29 cellular contexts compared by ENCODE assay signal in genomic region chr2:239943991-239944441, GRCh38.
DNase-seq lines count a peak whose midpoint lies in the region; ATAC-seq and TF ChIP-seq lines count a peak whose summit lies in the region.
"Had no signal": no experiment of that assay in that cellular context is flagged by ENCODE, and none has a peak within 500 bp of the region (broad histone marks: within the 10 kb centered on the region; RNA-seq: fewer than 3 reads in every experiment).

No MANE protein-coding gene starts in this region.

- H3K4me1 ChIP-seq in aorta (ENCODE audit: control insufficient read depth in 1 of 2, insufficient read depth in 2 of 2, low read length in 2 of 2), result no peaks in the 10 kb centered on the region
- H3K4me1 ChIP-seq: colonic mucosa, psoas muscle had no signal

- no peak overlapping the region for H3K27ac Mint-ChIP-seq in activated naive CD8-positive, alpha-beta T cell treated with anti-CD3 and anti-CD28 coated beads, Interleukin-2, amount 10 ng/mL, durations not matched to agents 7 days and 5 days
- no peak overlapping the region for H3K27ac Mint-ChIP-seq in activated naive CD8-positive, alpha-beta T cell treated with anti-CD3 and anti-CD28 coated beads, Interleukin-2, amount 50 U/mL, for 24 hours
- H3K27ac Mint-ChIP-seq in glutamatergic neuron (ENCODE audit: unreplicated experiment), result no peak overlapping the region
- no peak overlapping the region for H3K27ac Mint-ChIP-seq in activated T-helper 1 cell treated with anti-CD3 and anti-CD28 coated beads, Interleukin-12 subunit alpha, Interleukin-12 subunit beta, Interleukin-2, Interleukin-4 antibody, amounts not matched to agents 30 ng/mL and 10 ng/mL and 1 ng/mL, durations not matched to agents 14 hours and 24 hours and 36 hours
- no peak overlapping the region for H3K27ac Mint-ChIP-seq in natural killer cell
- H3K27ac Mint-ChIP-seq: activated naive CD4-positive, alpha-beta T cell treated with anti-CD3 and anti-CD28 coated beads, Interleukin-2, amount 50 U/mL, for 24 hours; activated T-cell treated with anti-CD3 and anti-CD28 coated beads, Interleukin-2, amount 50 U/mL, for 72 hours; mesothelial cell of epicardium; stimulated activated naive B cell treated with anti-CD40 and anti-IgM and Interleukin-4, amounts not matched to agents 10 μg/mL and 1 μg/mL and 100 μg/mL, for 72 hours; type B pancreatic cell had no signal

- no peaks in the 10 kb centered on the region for H3K27me3 Mint-ChIP-seq in activated naive CD8-positive, alpha-beta T cell treated with anti-CD3 and anti-CD28 coated beads, Interleukin-2, amount 10 ng/mL, durations not matched to agents 7 days and 5 days
- H3K27me3 Mint-ChIP-seq in activated naive CD8-positive, alpha-beta T cell treated with anti-CD3 and anti-CD28 coated beads, Interleukin-2, amount 50 U/mL, for 24 hours, result no peaks in the 10 kb centered on the region
- H3K27me3 Mint-ChIP-seq in glutamatergic neuron (ENCODE audit: unreplicated experiment), result peaks cover 7% of the 10 kb centered on the region
- no peaks in the 10 kb centered on the region for H3K27me3 Mint-ChIP-seq in activated T-helper 1 cell treated with anti-CD3 and anti-CD28 coated beads, Interleukin-12 subunit alpha, Interleukin-12 subunit beta, Interleukin-2, Interleukin-4 antibody, amounts not matched to agents 30 ng/mL and 10 ng/mL and 1 ng/mL, durations not matched to agents 14 hours and 24 hours and 36 hours (ENCODE audit: insufficient read depth)
- H3K27me3 Mint-ChIP-seq in natural killer cell (ENCODE audit: low read depth in 2 of 2), result no peaks in the 10 kb centered on the region
- H3K27me3 Mint-ChIP-seq: activated naive CD4-positive, alpha-beta T cell treated with anti-CD3 and anti-CD28 coated beads, Interleukin-2, amount 50 U/mL, for 24 hours; CD4-positive, alpha-beta memory T cell; stimulated activated naive B cell treated with anti-CD40 and anti-IgM and Interleukin-4, amounts not matched to agents 10 μg/mL and 1 μg/mL and 100 μg/mL, for 72 hours; type B pancreatic cell had no signal

- peaks cover 5% of the 10 kb centered on the region for H3K4me1 Mint-ChIP-seq in activated naive CD8-positive, alpha-beta T cell treated with anti-CD3 and anti-CD28 coated beads, Interleukin-2, amount 10 ng/mL, durations not matched to agents 7 days and 5 days
- peaks cover 9% of the 10 kb centered on the region for H3K4me1 Mint-ChIP-seq in activated naive CD8-positive, alpha-beta T cell treated with anti-CD3 and anti-CD28 coated beads, Interleukin-2, amount 50 U/mL, for 24 hours
- peaks cover 14% of the 10 kb centered on the region for H3K4me1 Mint-ChIP-seq in glutamatergic neuron (ENCODE audit: low read depth, unreplicated experiment)
- peaks cover 6% of the 10 kb centered on the region for H3K4me1 Mint-ChIP-seq in activated T-helper 1 cell treated with anti-CD3 and anti-CD28 coated beads, Interleukin-12 subunit alpha, Interleukin-12 subunit beta, Interleukin-2, Interleukin-4 antibody, amounts not matched to agents 30 ng/mL and 10 ng/mL and 1 ng/mL, durations not matched to agents 14 hours and 24 hours and 36 hours (ENCODE audit: low read depth)
- peaks cover 8 to 9% of the 10 kb centered on the region in 2 donors for H3K4me1 Mint-ChIP-seq in natural killer cell

- no peaks in the 10 kb centered on the region for H3K27me3 ChIP-seq in aorta (ENCODE audit: control insufficient read depth in 1 of 2, insufficient read depth in 2 of 2, low read length in 1 of 2)
- H3K27me3 ChIP-seq: colonic mucosa, gastroesophageal sphincter, neutrophil had no signal

- H3K9me3 ChIP-seq in aorta (ENCODE audit: control insufficient read depth, low read length), result no peaks in the 10 kb centered on the region
- H3K9me3 ChIP-seq: colonic mucosa, gastroesophageal sphincter, neutrophil, psoas muscle, SK-N-SH had no signal

- DNase-seq in activated naive CD8-positive, alpha-beta T cell treated with anti-CD3 and anti-CD28 coated beads, Interleukin-2, amount 10 ng/mL, durations not matched to agents 7 days and 5 days, result peak; percentile 22
- DNase-seq in activated naive CD8-positive, alpha-beta T cell treated with anti-CD3 and anti-CD28 coated beads, Interleukin-2, amount 50 U/mL, for 24 hours, result no peak
- DNase-seq in glutamatergic neuron (peak; percentile 24), mesenteric fat pad (ENCODE audit: low spot score) (peak; percentile 84), aorta (peak; percentile 46 to 75), natural killer cell (no peak), amygdala (lab: John Stamatoyannopoulos, UW) (no peak)
- DNase-seq in activated T-helper 1 cell treated with anti-CD3 and anti-CD28 coated beads, Interleukin-12 subunit alpha, Interleukin-12 subunit beta, Interleukin-2, Interleukin-4 antibody, amounts not matched to agents 30 ng/mL and 10 ng/mL and 1 ng/mL, durations not matched to agents 14 hours and 24 hours and 36 hours (ENCODE audit: low spot score), result no peak
- DNase-seq: activated CD4-positive, alpha-beta T cell treated with anti-CD3 and anti-CD28 coated beads, Interleukin-2, amount 50 U/mL, for 1 hour; activated CD4-positive, CD25-positive, alpha-beta regulatory T cell; activated T-cell treated with anti-CD3 and anti-CD28 coated beads, Interleukin-2, amount 50 U/mL, for 72 hours; anterior cingulate cortex; CD4-positive, alpha-beta memory T cell; colonic mucosa; effector CD8-positive, alpha-beta T cell; immature natural killer cell; Karpas-422; NCI-H1417; NCI-H2029; NCI-H526; SK-N-SH; stimulated activated naive B cell treated with anti-CD40 and anti-IgM and Interleukin-4, amounts not matched to agents 10 μg/mL and 1 μg/mL and 100 μg/mL, for 72 hours had no signal

- TF ChIP-seq CTCF in glutamatergic neuron (IDR thresholded peaks at IDR 0.05; ENCODE audit: partially characterized antibody, unreplicated experiment) (no peak), natural killer cell (IDR thresholded peaks at IDR 0.05) (no peak)

- H3K27ac ChIP-seq in aorta (ENCODE audit: low read depth in 1 of 2, low read length in 2 of 2), result no peak overlapping the region
- H3K27ac ChIP-seq: colonic mucosa, gastroesophageal sphincter, psoas muscle had no signal

- H3K4me3 Mint-ChIP-seq in activated naive CD8-positive, alpha-beta T cell treated with anti-CD3 and anti-CD28 coated beads, Interleukin-2, amount 10 ng/mL, durations not matched to agents 7 days and 5 days, result no peak overlapping the region
- no peak overlapping the region for H3K4me3 Mint-ChIP-seq in activated naive CD8-positive, alpha-beta T cell treated with anti-CD3 and anti-CD28 coated beads, Interleukin-2, amount 50 U/mL, for 24 hours
- no peak overlapping the region for H3K4me3 Mint-ChIP-seq in glutamatergic neuron (ENCODE audit: unreplicated experiment)
- no peak overlapping the region for H3K4me3 Mint-ChIP-seq in activated T-helper 1 cell treated with anti-CD3 and anti-CD28 coated beads, Interleukin-12 subunit alpha, Interleukin-12 subunit beta, Interleukin-2, Interleukin-4 antibody, amounts not matched to agents 30 ng/mL and 10 ng/mL and 1 ng/mL, durations not matched to agents 14 hours and 24 hours and 36 hours
- no peak overlapping the region for H3K4me3 Mint-ChIP-seq in natural killer cell
- H3K4me3 Mint-ChIP-seq: activated naive CD4-positive, alpha-beta T cell treated with anti-CD3 and anti-CD28 coated beads, Interleukin-2, amount 50 U/mL, for 24 hours; activated T-cell treated with anti-CD3 and anti-CD28 coated beads, Interleukin-2, amount 50 U/mL, for 72 hours; mesothelial cell of epicardium; stimulated activated naive B cell treated with anti-CD40 and anti-IgM and Interleukin-4, amounts not matched to agents 10 μg/mL and 1 μg/mL and 100 μg/mL, for 72 hours; type B pancreatic cell had no signal

- H3K9me3 Mint-ChIP-seq in activated naive CD8-positive, alpha-beta T cell treated with anti-CD3 and anti-CD28 coated beads, Interleukin-2, amount 10 ng/mL, durations not matched to agents 7 days and 5 days, result no peaks in the 10 kb centered on the region
- H3K9me3 Mint-ChIP-seq in activated naive CD8-positive, alpha-beta T cell treated with anti-CD3 and anti-CD28 coated beads, Interleukin-2, amount 50 U/mL, for 24 hours, result no peaks in the 10 kb centered on the region
- H3K9me3 Mint-ChIP-seq in glutamatergic neuron (ENCODE audit: unreplicated experiment) (peaks cover 9% of the 10 kb centered on the region), natural killer cell (no peaks in the 10 kb centered on the region)
- H3K9me3 Mint-ChIP-seq in activated T-helper 1 cell treated with anti-CD3 and anti-CD28 coated beads, Interleukin-12 subunit alpha, Interleukin-12 subunit beta, Interleukin-2, Interleukin-4 antibody, amounts not matched to agents 30 ng/mL and 10 ng/mL and 1 ng/mL, durations not matched to agents 14 hours and 24 hours and 36 hours, result no peaks in the 10 kb centered on the region
- H3K9me3 Mint-ChIP-seq: activated naive CD4-positive, alpha-beta T cell treated with anti-CD3 and anti-CD28 coated beads, Interleukin-2, amount 50 U/mL, for 24 hours; activated T-cell treated with anti-CD3 and anti-CD28 coated beads, Interleukin-2, amount 50 U/mL, for 72 hours; CD4-positive, alpha-beta memory T cell; mesothelial cell of epicardium; stimulated activated naive B cell treated with anti-CD40 and anti-IgM and Interleukin-4, amounts not matched to agents 10 μg/mL and 1 μg/mL and 100 μg/mL, for 72 hours; type B pancreatic cell had no signal

- intact Hi-C loops in aorta (cut with DNase I) (loop anchor here in 1 of 2 donors (5.0 kb wide), 1 partner anchor 33 kb away; no protein-coding TSS in a partner anchor), natural killer cell (cut with micrococcal nuclease) (no loop called here)
- intact Hi-C loops in activated T-helper 1 cell treated with anti-CD3 and anti-CD28 coated beads, Interleukin-12 subunit alpha, Interleukin-12 subunit beta, Interleukin-2, Interleukin-4 antibody, amounts not matched to agents 30 ng/mL and 10 ng/mL and 1 ng/mL, durations not matched to agents 14 hours and 24 hours and 36 hours (cut with micrococcal nuclease), result no loop called here

- H3K4me3 ChIP-seq in aorta (ENCODE audit: low read length in 2 of 2), result no peak overlapping the region
- H3K4me3 ChIP-seq: colonic mucosa, gastroesophageal sphincter, psoas muscle, skin epidermis had no signal

- POLR2A ChIA-PET in activated naive CD8-positive, alpha-beta T cell treated with anti-CD3 and anti-CD28 coated beads, Interleukin-2, amount 10 ng/mL, durations not matched to agents 7 days and 5 days (lab: Charles Lee), result interaction anchor here (2.2 kb wide), 1 partner anchor 81 kb away, joined by 13 read pairs; the partner anchor contains the start of gene NDUFA10

- H3K36me3 ChIP-seq in aorta (ENCODE audit: control insufficient read depth in 1 of 2, insufficient read depth in 2 of 2, low read length in 1 of 2), result no peaks in the 10 kb centered on the region
- H3K36me3 ChIP-seq: colonic mucosa, neutrophil had no signal

- WGBS in aorta, 2 donors, result 15 to 22% methylated on average over 12 of the region's 12 CpGs

- H3K36me3 Mint-ChIP-seq in activated naive CD8-positive, alpha-beta T cell treated with anti-CD3 and anti-CD28 coated beads, Interleukin-2, amount 10 ng/mL, durations not matched to agents 7 days and 5 days, result no peaks in the 10 kb centered on the region
- peaks cover 2% of the 10 kb centered on the region for H3K36me3 Mint-ChIP-seq in activated naive CD8-positive, alpha-beta T cell treated with anti-CD3 and anti-CD28 coated beads, Interleukin-2, amount 50 U/mL, for 24 hours (ENCODE audit: low read depth)
- H3K36me3 Mint-ChIP-seq in glutamatergic neuron (ENCODE audit: unreplicated experiment) (peaks cover 3% of the 10 kb centered on the region), natural killer cell (no peaks in the 10 kb centered on the region)
- H3K36me3 Mint-ChIP-seq in activated T-helper 1 cell treated with anti-CD3 and anti-CD28 coated beads, Interleukin-12 subunit alpha, Interleukin-12 subunit beta, Interleukin-2, Interleukin-4 antibody, amounts not matched to agents 30 ng/mL and 10 ng/mL and 1 ng/mL, durations not matched to agents 14 hours and 24 hours and 36 hours (ENCODE audit: low read depth), result no peaks in the 10 kb centered on the region
- H3K36me3 Mint-ChIP-seq: activated naive CD4-positive, alpha-beta T cell treated with anti-CD3 and anti-CD28 coated beads, Interleukin-2, amount 50 U/mL, for 24 hours; immature natural killer cell had no signal

- no peak for ATAC-seq in activated naive CD8-positive, alpha-beta T cell treated with anti-CD3 and anti-CD28 coated beads, Interleukin-2, amount 10 ng/mL, durations not matched to agents 7 days and 5 days (ENCODE audit: low read depth)
- no peak for ATAC-seq in activated naive CD8-positive, alpha-beta T cell treated with anti-CD3 and anti-CD28 coated beads, Interleukin-2, amount 50 U/mL, for 24 hours
- ATAC-seq in aorta (ENCODE audit: low FRiP score) (no peak), natural killer cell (no peak)
- ATAC-seq: gastroesophageal sphincter; stimulated activated naive B cell treated with anti-CD40 and anti-IgM and Interleukin-4, amounts not matched to agents 10 μg/mL and 1 μg/mL and 100 μg/mL, for 72 hours had no signal

Comparison
In these comparisons a context has a peak if more than half of its experiments do, and no peak if none do; other contexts are left out.
1. DNase-seq: peak in activated naive CD8-positive, alpha-beta T cell treated with anti-CD3 and anti-CD28 coated beads, Interleukin-2, amount 10 ng/mL, durations not matched to agents 7 days and 5 days (single experiment), glutamatergic neuron (single experiment), mesenteric fat pad (single experiment) and aorta (2 of 2); none in activated naive CD8-positive, alpha-beta T cell treated with anti-CD3 and anti-CD28 coated beads, Interleukin-2, amount 50 U/mL, for 24 hours (single experiment), activated T-helper 1 cell treated with anti-CD3 and anti-CD28 coated beads, Interleukin-12 subunit alpha, Interleukin-12 subunit beta, Interleukin-2, Interleukin-4 antibody, amounts not matched to agents 30 ng/mL and 10 ng/mL and 1 ng/mL, durations not matched to agents 14 hours and 24 hours and 36 hours (single experiment), natural killer cell (single experiment) and amygdala (0 of 56).